Comparison of ENCODE assay signal across 18 cellular contexts in genomic region chr2:55460562-55460961, GRCh38. TPM values are rescaled to one million over a fixed set of nuclear protein-coding genes. Genes with fewer than 3 reads are reported as not detected.
DNase-seq lines count a peak whose midpoint lies in the region; ATAC-seq, FAIRE-seq and TF ChIP-seq lines count a peak whose summit lies in the region.
"Had no signal": no experiment of that assay in that cellular context is flagged by ENCODE, and none has a peak within 500 bp of the region (broad histone marks: within the 10 kb centered on the region; RNA-seq: fewer than 3 reads in every experiment).

No MANE protein-coding gene starts in this region.

- CTCF ChIA-PET in A549 (lab: Yijun Ruan, JAX) (no interaction called here), Caco-2 (lab: Charles Lee) (no interaction called here)

- peak; percentile 34 to 42; a peak in 3 of 6 replicates for ATAC-seq in A549
- ATAC-seq: activated naive CD4-positive, alpha-beta T cell treated with anti-CD3 and anti-CD28 coated beads, Interleukin-2, amount 50 U/mL, for 72 hours; sciatic nerve; stimulated activated effector memory CD8-positive, alpha-beta T cell treated with anti-CD3 and anti-CD28 coated beads, Interleukin-12 subunit alpha, Interleukin-12 subunit beta, amount 100 ng/mL, for 72 hours had no signal

- H3K4me1 Mint-ChIP-seq in Caco-2 (ENCODE audit: low read depth, unreplicated experiment), result no peaks in the 10 kb centered on the region
- H3K4me1 Mint-ChIP-seq: neural crest cell; stimulated activated effector memory CD8-positive, alpha-beta T cell treated with anti-CD3 and anti-CD28 coated beads, Interleukin-12 subunit alpha, Interleukin-12 subunit beta, amount 100 ng/mL, for 72 hours had no signal

- TF ChIP-seq POLR2A in A549 (IDR thresholded peaks at IDR 0.05; ENCODE audit: low read length), result no peak

- H3K4me3 Mint-ChIP-seq in Caco-2 (ENCODE audit: unreplicated experiment), result no peak overlapping the region
- H3K4me3 Mint-ChIP-seq: neural crest cell; stimulated activated effector memory CD8-positive, alpha-beta T cell treated with anti-CD3 and anti-CD28 coated beads, Interleukin-12 subunit alpha, Interleukin-12 subunit beta, amount 100 ng/mL, for 72 hours had no signal

- WGBS in A549 (ENCODE audit: missing lambda C conversion rate), result 44% methylated on average over 3 of the region's 3 CpGs

- no peaks in the 10 kb centered on the region for H3K27me3 ChIP-seq in Caco-2 (replicated peaks; ENCODE audit: control insufficient read depth, insufficient read depth, low read length)
- H3K27me3 ChIP-seq: upper lobe of left lung had no signal

- H3K4me1 ChIP-seq in A549 (no peaks in the 10 kb centered on the region), kidney (ENCODE audit: control insufficient read depth in 1 of 2, insufficient read depth in 1 of 2, low read depth in 1 of 2, low read length in 2 of 2) (no peaks in the 10 kb centered on the region), Caco-2 (no peaks in the 10 kb centered on the region)
- H3K4me1 ChIP-seq: upper lobe of left lung had no signal

- POLR2A ChIA-PET in A549 (lab: Yijun Ruan, JAX), result no interaction called here
- POLR2A ChIA-PET in Caco-2 (lab: Charles Lee), result no interaction called here

- TF ChIP-seq CTCF in A549 (IDR thresholded peaks at IDR 0.05) (no peak), kidney (IDR thresholded peaks at IDR 0.05; ENCODE audit: borderline replicate concordance, extremely low read depth, insufficient read depth) (no peak), Caco-2 (IDR thresholded peaks at IDR 0.05; ENCODE audit: insufficient read depth in 1 of 2, low read depth in 1 of 2, low read length in 1 of 2, severe bottlenecking in 1 of 2, unreplicated experiment in 1 of 2) (no peak)

- H3K9me3 Mint-ChIP-seq in Caco-2 (ENCODE audit: unreplicated experiment), result no peaks in the 10 kb centered on the region
- H3K9me3 Mint-ChIP-seq: stimulated activated effector memory CD8-positive, alpha-beta T cell treated with anti-CD3 and anti-CD28 coated beads, Interleukin-12 subunit alpha, Interleukin-12 subunit beta, amount 100 ng/mL, for 72 hours had no signal

- no peak for FAIRE-seq in A549 (lab: Jason Lieb, UNC)
- no peak for FAIRE-seq in kidney (lab: Jason Lieb, UNC)
- FAIRE-seq: D721Med had no signal

- H3K4me3 ChIP-seq in A549 (no peak overlapping the region), kidney (ENCODE audit: low read length in 2 of 2) (peak overlapping the region; percentile 47 to 59), Caco-2 (ENCODE audit: low read depth, low read length) (no peak overlapping the region)
- H3K4me3 ChIP-seq: upper lobe of left lung had no signal

- BruUV-seq in Caco-2 (replicated peaks; lab: Mats Ljungman, UMichigan), result no TSS peak

- intact Hi-C loops in kidney (cut with DNase I) (no loop called here), Caco-2 (cut with micrococcal nuclease; ENCODE audit: unreplicated experiment) (no loop called here)

- no peak overlapping the region for H3K27ac ChIP-seq in A549
- H3K27ac ChIP-seq in kidney (ENCODE audit: low read depth in 2 of 2, low read length in 2 of 2), result peak overlapping the region in 1 of 2 donors; percentile 5
- H3K27ac ChIP-seq: HL-60, upper lobe of left lung had no signal

- no peaks in the 10 kb centered on the region for H3K36me3 ChIP-seq in kidney (ENCODE audit: control insufficient read depth in 1 of 2, insufficient read depth in 2 of 2, low read length in 2 of 2)
- no peaks in the 10 kb centered on the region for H3K36me3 ChIP-seq in Caco-2 (ENCODE audit: control insufficient read depth, insufficient read depth, low read length)
- H3K36me3 ChIP-seq: upper lobe of left lung had no signal

- peak overlapping the region; percentile 27 for H3K4me2 ChIP-seq in A549

- H3K9me3 ChIP-seq in A549 (no peaks in the 10 kb centered on the region), kidney (ENCODE audit: control insufficient read depth in 1 of 2, low read length in 2 of 2) (no peaks in the 10 kb centered on the region), Caco-2 (no peaks in the 10 kb centered on the region)
- H3K9me3 ChIP-seq: upper lobe of left lung had no signal

- H3K27ac Mint-ChIP-seq in Caco-2 (ENCODE audit: unreplicated experiment), result no peak overlapping the region
- H3K27ac Mint-ChIP-seq: activated naive CD4-positive, alpha-beta T cell treated with anti-CD3 and anti-CD28 coated beads, Interleukin-2, amount 50 U/mL, for 72 hours; stimulated activated effector memory CD8-positive, alpha-beta T cell treated with anti-CD3 and anti-CD28 coated beads, Interleukin-12 subunit alpha, Interleukin-12 subunit beta, amount 100 ng/mL, for 72 hours had no signal

- peaks cover 15% of the 10 kb centered on the region for H3K27me3 Mint-ChIP-seq in Caco-2 (ENCODE audit: insufficient read depth, unreplicated experiment)

- no peak for TF ChIP-seq EP300 in A549 (IDR thresholded peaks at IDR 0.05)

- TF ChIP-seq RAD21 in A549 (conservative IDR thresholded peaks at IDR 0.05 in 1 of 2, IDR thresholded peaks at IDR 0.05 in 1 of 2), result no peak

- no peak overlapping the region for H3K9ac ChIP-seq in kidney (ENCODE audit: low read length in 2 of 2)

- no peak for DNase-seq in A549 (ENCODE audit: low read depth in 1 of 2, low spot score in 1 of 2)
- peak; percentile 34 for DNase-seq in HCEC 1CT
- peak; percentile 18 for DNase-seq in astrocyte of the hippocampus (ENCODE audit: low read depth, low spot score)
- no peak for DNase-seq in kidney
- no peak for DNase-seq in Caco-2
- DNase-seq in pons (ENCODE audit: low spot score), result no peak
- no peak for DNase-seq in putamen (ENCODE audit: low spot score)
- DNase-seq in stimulated activated CD4-positive, alpha-beta T cell treated with anti-CD3 and anti-CD28 coated beads, Interleukin-4, amount 100 ng/mL, for 24 hours, result no peak
- DNase-seq: activated CD4-positive, alpha-beta T cell treated with anti-CD3 and anti-CD28 coated beads for 4 hours; NCI-H774; Right ventricle myocardium superior; upper lobe of left lung had no signal

- no peaks in the 10 kb centered on the region for H3K36me3 Mint-ChIP-seq in Caco-2 (ENCODE audit: insufficient read depth, unreplicated experiment)
- H3K36me3 Mint-ChIP-seq: activated naive CD4-positive, alpha-beta T cell treated with anti-CD3 and anti-CD28 coated beads, Interleukin-2, amount 50 U/mL, for 72 hours; stimulated activated effector memory CD8-positive, alpha-beta T cell treated with anti-CD3 and anti-CD28 coated beads, Interleukin-12 subunit alpha, Interleukin-12 subunit beta, amount 100 ng/mL, for 72 hours had no signal

TF ChIP-seq in A549, 52 proteins besides CTCF, POLR2A, EP300 and RAD21:
- TF ChIP-seq MAFK (IDR thresholded peaks at IDR 0.05; ENCODE audit: partially characterized antibody) (peak; percentile 26), HMGXB4 (CRISPR knock-in tag; IDR thresholded peaks at IDR 0.05; ENCODE audit: borderline replicate concordance) (no peak)

RNA-seq across cellular contexts. Expression of gene CCDC88A, which starts 40.9 kb away (rescaled TPM):
- polyA plus RNA-seq in A549 (2011; rRNA removed) (70.9 and 77.8 TPM in 2 replicates), A549 (2017; fragmentation: RNase III; extraction: RNeasy Plus Mini Kit Qiagen cat#74134 plus additional on column Dnase treatment) (21.3 to 22.8 TPM (median 22.3 TPM) in 3 replicates), kidney (ENCODE audit: insufficient read depth, low read depth, low replicate concordance) (8.2 TPM)
- polyA plus RNA-seq in A549 (2012; cell fraction: cytosol; rRNA removed), result 10.3 and 11.8 TPM in 2 replicates
- polyA plus RNA-seq in A549 (2012; cell fraction: nucleus; rRNA removed), result 12.0 and 16.2 TPM in 2 replicates
- 108 and 116 TPM in 2 replicates for polyA minus RNA-seq in A549 (2011; rRNA and poly(A)+ RNA removed)
- total RNA-seq in kidney (47.6 TPM), Caco-2 (2022) (6.4 and 7.7 TPM in 2 replicates)

RNA-seq across cellular contexts. Expression of gene CFAP36, which starts 59.0 kb away (rescaled TPM):
- polyA plus RNA-seq in A549 (2011; rRNA removed), result 49.9 and 88.5 TPM in 2 replicates
- 12.9 and 14.0 TPM in 2 replicates for polyA plus RNA-seq in A549 (2012; cell fraction: cytosol; rRNA removed)
- 5.4 and 6.2 TPM in 2 replicates for polyA plus RNA-seq in A549 (2012; cell fraction: nucleus; rRNA removed)
- polyA plus RNA-seq in A549 (2017; fragmentation: RNase III; extraction: RNeasy Plus Mini Kit Qiagen cat#74134 plus additional on column Dnase treatment), result 58.2 to 64.6 TPM (median 58.4 TPM) in 3 replicates
- 8.7 and 9.5 TPM in 2 replicates for polyA minus RNA-seq in A549 (2011; rRNA and poly(A)+ RNA removed)
- total RNA-seq in kidney, result 54.1 TPM
- 103 TPM for polyA plus RNA-seq in kidney (ENCODE audit: insufficient read depth, low read depth, low replicate concordance)
- 24.0 and 29.6 TPM in 2 replicates for total RNA-seq in Caco-2 (2022)

Comparison
In these comparisons a context has a peak if more than half of its experiments do, and no peak if none do; other contexts are left out.
1. DNase-seq: peak in HCEC 1CT (single experiment) and astrocyte of the hippocampus (single experiment); none in A549 (0 of 2), kidney (single experiment), Caco-2 (0 of 2), pons (single experiment), putamen (single experiment) and stimulated activated CD4-positive, alpha-beta T cell treated with anti-CD3 and anti-CD28 coated beads, Interleukin-4, amount 100 ng/mL, for 24 hours (single experiment).
2. H3K4me3 ChIP-seq: peak in kidney (2 of 2); none in A549 (single experiment) and Caco-2 (single experiment).